ENCODE assay signal across 14 cellular contexts in genomic region chr1:214027498-214027897, GRCh38. TPM values are rescaled to one million over a fixed set of nuclear protein-coding genes. Genes with fewer than 3 reads are reported as not detected.
"Had no signal": no experiment of that assay in that cellular context is flagged by ENCODE, and none has a peak within 500 bp of the region (broad histone marks: within the 10 kb centered on the region; RNA-seq: fewer than 3 reads in every experiment).

No MANE protein-coding gene starts in this region.

- H3K4me1 Mint-ChIP-seq: memory B cell; stimulated activated effector memory CD8-positive, alpha-beta T cell treated with anti-CD3 and anti-CD28 coated beads, Interleukin-12 subunit alpha, Interleukin-12 subunit beta, amount 100 ng/mL, for 72 hours; T-cell had no signal

- DNase-seq: activated CD8-positive, alpha-beta memory T cell treated with anti-CD3 and anti-CD28 coated beads, Interleukin-2, amount 50 U/mL, for 4 hours; activated CD8-positive, alpha-beta T cell treated with anti-CD3 and anti-CD28 coated beads for 36 hours; caudate nucleus; cortex of kidney; effector memory CD4-positive, alpha-beta T cell; left colon; T-cell; T1000; upper lobe of right lung had no signal

- H3K27me3 Mint-ChIP-seq: memory B cell had no signal

- H3K4me1 ChIP-seq: upper lobe of right lung had no signal

- H3K9me3 ChIP-seq: upper lobe of right lung had no signal

- H3K36me3 Mint-ChIP-seq: memory B cell; natural killer cell treated with Interleukin-12 subunit alpha and Interleukin-12 subunit beta and Interleukin-15 and Interleukin-18, amount 100 ng/mL, for 72 hours; stimulated activated effector memory CD8-positive, alpha-beta T cell treated with anti-CD3 and anti-CD28 coated beads, Interleukin-12 subunit alpha, Interleukin-12 subunit beta, amount 100 ng/mL, for 72 hours; T-cell had no signal

- H3K27ac Mint-ChIP-seq: activated CD8-positive, alpha-beta T cell treated with anti-CD3 and anti-CD28 coated beads for 36 hours; memory B cell; natural killer cell treated with Interleukin-12 subunit alpha and Interleukin-12 subunit beta and Interleukin-15 and Interleukin-18, amount 100 ng/mL, for 72 hours; stimulated activated effector memory CD8-positive, alpha-beta T cell treated with anti-CD3 and anti-CD28 coated beads, Interleukin-12 subunit alpha, Interleukin-12 subunit beta, amount 100 ng/mL, for 72 hours; T-cell had no signal

- H3K9me3 Mint-ChIP-seq: activated CD8-positive, alpha-beta T cell treated with anti-CD3 and anti-CD28 coated beads for 36 hours; memory B cell; natural killer cell treated with Interleukin-12 subunit alpha and Interleukin-12 subunit beta and Interleukin-15 and Interleukin-18, amount 100 ng/mL, for 72 hours; stimulated activated effector memory CD8-positive, alpha-beta T cell treated with anti-CD3 and anti-CD28 coated beads, Interleukin-12 subunit alpha, Interleukin-12 subunit beta, amount 100 ng/mL, for 72 hours; T-cell had no signal

- H3K27ac ChIP-seq: SK-N-MC, skin epidermis, upper lobe of right lung had no signal

- H3K36me3 ChIP-seq: upper lobe of right lung had no signal

- H3K4me3 Mint-ChIP-seq: activated CD8-positive, alpha-beta T cell treated with anti-CD3 and anti-CD28 coated beads for 36 hours; memory B cell; natural killer cell treated with Interleukin-12 subunit alpha and Interleukin-12 subunit beta and Interleukin-15 and Interleukin-18, amount 100 ng/mL, for 72 hours; stimulated activated effector memory CD8-positive, alpha-beta T cell treated with anti-CD3 and anti-CD28 coated beads, Interleukin-12 subunit alpha, Interleukin-12 subunit beta, amount 100 ng/mL, for 72 hours; T-cell had no signal

- H3K4me3 ChIP-seq: SK-N-MC, skin epidermis, upper lobe of right lung had no signal

- ATAC-seq: activated CD8-positive, alpha-beta T cell treated with anti-CD3 and anti-CD28 coated beads for 36 hours; left colon; natural killer cell treated with Interleukin-12 subunit alpha and Interleukin-12 subunit beta and Interleukin-15 and Interleukin-18, amount 100 ng/mL, for 72 hours; stimulated activated effector memory CD8-positive, alpha-beta T cell treated with anti-CD3 and anti-CD28 coated beads, Interleukin-12 subunit alpha, Interleukin-12 subunit beta, amount 100 ng/mL, for 72 hours; T-cell; upper lobe of right lung had no signal

RNA-seq across cellular contexts. Expression of gene PROX1, which starts 39.7 kb away (rescaled TPM):
- total RNA-seq: natural killer cell treated with Interleukin-12 subunit alpha and Interleukin-12 subunit beta and Interleukin-15 and Interleukin-18, amount 100 ng/mL, for 72 hours had no signal
